In the genomic region with DNA sequence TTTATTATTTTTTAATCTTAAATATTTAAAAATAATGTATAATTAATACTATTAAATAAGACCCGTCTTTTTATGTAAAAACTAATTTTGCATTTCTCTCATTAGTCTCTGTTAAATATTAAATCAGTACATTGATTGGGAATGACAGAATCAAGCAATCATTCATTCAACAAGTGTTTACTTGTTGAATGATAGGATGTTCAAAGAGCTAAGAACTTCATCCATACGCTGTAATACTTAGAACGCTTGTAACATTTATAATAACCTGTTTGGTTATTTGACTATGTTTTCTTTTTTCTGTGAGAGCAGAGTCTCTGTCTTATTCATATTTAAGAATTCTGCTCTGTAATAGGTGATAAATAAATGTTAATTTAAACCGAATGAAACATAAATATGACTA, we compare ENCODE assay signal across 27 cellular contexts. TPM values are rescaled to one million over a fixed set of nuclear protein-coding genes. Genes with fewer than 3 reads are reported as not detected.
DNase-seq lines count a peak whose midpoint lies in the region; ATAC-seq and TF ChIP-seq lines count a peak whose summit lies in the region.
"Had no signal": no experiment of that assay in that cellular context is flagged by ENCODE, and none has a peak within 500 bp of the region (broad histone marks: within the 10 kb centered on the region; RNA-seq: fewer than 3 reads in every experiment).

No MANE protein-coding gene starts in this region.

- H2AFZ ChIP-seq in OCI-LY3 (ENCODE audit: low read depth, low read length) (no peak overlapping the region), parathyroid adenoma (no peak overlapping the region)

- H3K4me3 Mint-ChIP-seq in activated T-cell treated with anti-CD3 and anti-CD28 coated beads, Interleukin-2, amount 50 U/mL, for 72 hours = peak overlapping the region; percentile 38 to 99
- H3K4me3 Mint-ChIP-seq in activated T-cell treated with anti-CD3 and anti-CD28 coated beads, Interleukin-2, amount 50 U/mL, for 24 hours = no peak overlapping the region
- H3K4me3 Mint-ChIP-seq in CD4-positive, CD25-positive, alpha-beta regulatory T cell = no peak overlapping the region

- peak overlapping the region; percentile 100 for H3K27ac Mint-ChIP-seq in activated T-cell treated with anti-CD3 and anti-CD28 coated beads, Interleukin-2, amount 50 U/mL, for 72 hours
- no peak overlapping the region for H3K27ac Mint-ChIP-seq in activated T-cell treated with anti-CD3 and anti-CD28 coated beads, Interleukin-2, amount 50 U/mL, for 24 hours
- peak overlapping the region in 2 of 3 donors; percentile 87 to 98 for H3K27ac Mint-ChIP-seq in CD4-positive, CD25-positive, alpha-beta regulatory T cell

- H3K36me3 ChIP-seq in CD4-positive, CD25-positive, alpha-beta regulatory T cell (ENCODE audit: control insufficient read depth, insufficient read depth, low read length) = no peaks in the 10 kb centered on the region
- H3K36me3 ChIP-seq in OCI-LY3 (replicated peaks; ENCODE audit: low read depth, low read length) = peaks cover 47% of the 10 kb centered on the region
- no peaks in the 10 kb centered on the region for H3K36me3 ChIP-seq in parathyroid adenoma (ENCODE audit: control insufficient read depth, insufficient read depth, low read length)
- H3K36me3 ChIP-seq: BLaER1, HAP-1, Peyer's patch had no signal

- no peak overlapping the region for H3K27ac ChIP-seq in CD4-positive, CD25-positive, alpha-beta regulatory T cell (ENCODE audit: insufficient read depth, low read length, poor library complexity, severe bottlenecking)
- H3K27ac ChIP-seq in OCI-LY3 (ENCODE audit: low read length) = peak overlapping the region; percentile 99
- H3K27ac ChIP-seq in parathyroid adenoma = peak overlapping the region; percentile 95
- H3K27ac ChIP-seq: BLaER1, KMS-11, SK-N-MC had no signal

- ATAC-seq in activated T-cell treated with anti-CD3 and anti-CD28 coated beads, Interleukin-2, amount 50 U/mL, for 72 hours (replicated peaks in 1 of 2) = no peak
- ATAC-seq in CD4-positive, CD25-positive, alpha-beta regulatory T cell (ENCODE audit: low read depth in 2 of 2) = no peak

- peaks cover 62% of the 10 kb centered on the region for H3K4me1 ChIP-seq in CD4-positive, CD25-positive, alpha-beta regulatory T cell (ENCODE audit: control insufficient read depth, insufficient read depth, low read length, poor library complexity, severe bottlenecking)
- H3K4me1 ChIP-seq in OCI-LY3 (ENCODE audit: low read length) = peaks cover 88% of the 10 kb centered on the region
- peaks cover 44% of the 10 kb centered on the region for H3K4me1 ChIP-seq in parathyroid adenoma
- H3K4me1 ChIP-seq: HAP-1 had no signal

- peak overlapping the region; percentile 16 for H3K4me3 ChIP-seq in CD4-positive, CD25-positive, alpha-beta regulatory T cell (ENCODE audit: low read depth, low read length)
- H3K4me3 ChIP-seq in OCI-LY3 (ENCODE audit: low read length) (peak overlapping the region; percentile 86), parathyroid adenoma (ENCODE audit: low read depth, low read length) (no peak overlapping the region)
- H3K4me3 ChIP-seq: BLaER1, HAP-1, Peyer's patch, SK-N-MC had no signal

- peaks cover 87% of the 10 kb centered on the region for H3K79me2 ChIP-seq in OCI-LY3 (ENCODE audit: low read length)
- H3K79me2 ChIP-seq in parathyroid adenoma = peaks cover 6% of the 10 kb centered on the region

- no peaks in the 10 kb centered on the region for H4K20me1 ChIP-seq in OCI-LY3 (ENCODE audit: insufficient read depth, low read length)
- H4K20me1 ChIP-seq: BLaER1 had no signal

- peak overlapping the region; percentile 100 for H3K4me2 ChIP-seq in OCI-LY3 (ENCODE audit: low read length)
- H3K4me2 ChIP-seq in parathyroid adenoma (ENCODE audit: low read length) = no peak overlapping the region
- H3K4me2 ChIP-seq: BLaER1, KMS-11 had no signal

- H3K4me1 Mint-ChIP-seq in activated T-cell treated with anti-CD3 and anti-CD28 coated beads, Interleukin-2, amount 50 U/mL, for 72 hours (ENCODE audit: low read depth) = peaks cover 78% of the 10 kb centered on the region
- peaks cover 76% of the 10 kb centered on the region for H3K4me1 Mint-ChIP-seq in activated T-cell treated with anti-CD3 and anti-CD28 coated beads, Interleukin-2, amount 50 U/mL, for 24 hours (ENCODE audit: low read depth)
- H3K4me1 Mint-ChIP-seq in CD4-positive, CD25-positive, alpha-beta regulatory T cell = peaks cover 37 to 86% (median 64%) of the 10 kb centered on the region in 4 donors

- H3K9me3 Mint-ChIP-seq in activated T-cell treated with anti-CD3 and anti-CD28 coated beads, Interleukin-2, amount 50 U/mL, for 72 hours = no peaks in the 10 kb centered on the region
- H3K9me3 Mint-ChIP-seq in activated T-cell treated with anti-CD3 and anti-CD28 coated beads, Interleukin-2, amount 50 U/mL, for 24 hours = no peaks in the 10 kb centered on the region
- H3K9me3 Mint-ChIP-seq in CD4-positive, CD25-positive, alpha-beta regulatory T cell = no peaks in the 10 kb centered on the region
- H3K9me3 Mint-ChIP-seq: CD4-positive, alpha-beta memory T cell; IgD-negative memory B cell had no signal

- no peak for DNase-seq in activated T-cell treated with anti-CD3 and anti-CD28 coated beads, Interleukin-2, amount 50 U/mL, for 72 hours
- DNase-seq in activated T-cell treated with anti-CD3 and anti-CD28 coated beads, Interleukin-2, amount 50 U/mL, for 24 hours = no peak
- no peak for DNase-seq in CD4-positive, CD25-positive, alpha-beta regulatory T cell
- DNase-seq in NCI-H82 (lab: John Stamatoyannopoulos, UW) = no peak
- DNase-seq in HUDEP-2 (lab: John Stamatoyannopoulos, UW; ENCODE audit: unreplicated experiment in 76 of 76) = no peak
- DNase-seq in SW 1271 (lab: John Stamatoyannopoulos, UW) = no peak
- DNase-seq: COR-L47, GOT3, NCI-H1048, NCI-H1417, NCI-H2029 treated with DMSO at 0.1 percent for 48 hours, NCI-H446 treated with DMSO at 0.1 percent for 48 hours, SIG-M5 had no signal

- peak overlapping the region; percentile 100 for H3K9ac ChIP-seq in OCI-LY3 (ENCODE audit: low read length)
- H3K9ac ChIP-seq in parathyroid adenoma = no peak overlapping the region
- H3K9ac ChIP-seq: BLaER1, KMS-11 had no signal

- no peaks in the 10 kb centered on the region for H3K9me3 ChIP-seq in CD4-positive, CD25-positive, alpha-beta regulatory T cell (ENCODE audit: control insufficient read depth in 2 of 2, low read length in 2 of 2)
- H3K9me3 ChIP-seq in OCI-LY3 (ENCODE audit: insufficient read depth, low read length) (no peaks in the 10 kb centered on the region), parathyroid adenoma (ENCODE audit: control insufficient read depth, low read length) (no peaks in the 10 kb centered on the region)
- H3K9me3 ChIP-seq: BLaER1, HAP-1, Peyer's patch had no signal

- TF ChIP-seq CTCF in OCI-LY3 (IDR thresholded peaks at IDR 0.05; ENCODE audit: low read depth, low read length) (no peak), parathyroid adenoma (IDR thresholded peaks at IDR 0.05) (no peak)

- peaks cover 19 to 20% of the 10 kb centered on the region in 2 donors for H3K36me3 Mint-ChIP-seq in activated T-cell treated with anti-CD3 and anti-CD28 coated beads, Interleukin-2, amount 50 U/mL, for 72 hours (ENCODE audit: insufficient read depth in 2 of 2)
- peaks cover 24% of the 10 kb centered on the region for H3K36me3 Mint-ChIP-seq in activated T-cell treated with anti-CD3 and anti-CD28 coated beads, Interleukin-2, amount 50 U/mL, for 24 hours (ENCODE audit: low read depth)
- no peaks in the 10 kb centered on the region for H3K36me3 Mint-ChIP-seq in CD4-positive, CD25-positive, alpha-beta regulatory T cell
- H3K36me3 Mint-ChIP-seq: IgD-negative memory B cell had no signal

- H3K27me3 Mint-ChIP-seq in activated T-cell treated with anti-CD3 and anti-CD28 coated beads, Interleukin-2, amount 50 U/mL, for 72 hours (ENCODE audit: low read depth) = no peaks in the 10 kb centered on the region
- no peaks in the 10 kb centered on the region for H3K27me3 Mint-ChIP-seq in activated T-cell treated with anti-CD3 and anti-CD28 coated beads, Interleukin-2, amount 50 U/mL, for 24 hours
- no peaks in the 10 kb centered on the region for H3K27me3 Mint-ChIP-seq in CD4-positive, CD25-positive, alpha-beta regulatory T cell
- H3K27me3 Mint-ChIP-seq: CD4-positive, alpha-beta memory T cell; IgD-negative memory B cell had no signal

- no peaks in the 10 kb centered on the region for H3K27me3 ChIP-seq in CD4-positive, CD25-positive, alpha-beta regulatory T cell (ENCODE audit: control insufficient read depth, insufficient read depth, low read length)
- H3K27me3 ChIP-seq in OCI-LY3 (ENCODE audit: low read depth, low read length) = no peaks in the 10 kb centered on the region
- H3K27me3 ChIP-seq in parathyroid adenoma (ENCODE audit: control insufficient read depth, insufficient read depth, low read length) = no peaks in the 10 kb centered on the region
- H3K27me3 ChIP-seq: BLaER1, Peyer's patch had no signal

RNA-seq across cellular contexts. Expression of a gene that starts 2.9 kb away (rescaled TPM):
- 100 to 1,000 TPM; 171 to 185 TPM for total RNA-seq in activated T-cell treated with anti-CD3 and anti-CD28 coated beads, Interleukin-2, amount 50 U/mL, for 72 hours
- total RNA-seq in CD4-positive, CD25-positive, alpha-beta regulatory T cell = 50.7 TPM
- polyA plus RNA-seq in CD4-positive, CD25-positive, alpha-beta regulatory T cell = 100 to 1,000 TPM in 3 of 4 donors, 10 to 100 TPM in 1; 86.8 to 119 (median 109) TPM
- total RNA-seq: A172, Daoy, G401 had no signal
- polyA plus RNA-seq: AG04450 had no signal

RNA-seq across cellular contexts. Expression of a gene that starts 59.0 kb away (rescaled TPM):
- total RNA-seq in activated T-cell treated with anti-CD3 and anti-CD28 coated beads, Interleukin-2, amount 50 U/mL, for 72 hours = 10 to 100 TPM in 1 of 2 donors, 1 to 10 TPM in 1; 5.9 to 12.3 TPM
- 5.4 TPM for total RNA-seq in CD4-positive, CD25-positive, alpha-beta regulatory T cell
- 1 to 10 TPM; 4.4 to 7.7 (median 6.0) TPM for polyA plus RNA-seq in CD4-positive, CD25-positive, alpha-beta regulatory T cell
- total RNA-seq: OCI-LY7 had no signal

Comparison
In these comparisons a context has a peak if more than half of its experiments do, and no peak if none do; other contexts are left out.
1. H3K4me3 Mint-ChIP-seq: peak in activated T-cell treated with anti-CD3 and anti-CD28 coated beads, Interleukin-2, amount 50 U/mL, for 72 hours (2 of 2); none in activated T-cell treated with anti-CD3 and anti-CD28 coated beads, Interleukin-2, amount 50 U/mL, for 24 hours (single experiment) and CD4-positive, CD25-positive, alpha-beta regulatory T cell (0 of 4).